1 cellular context compared by ENCODE assay signal in the genomic region with DNA sequence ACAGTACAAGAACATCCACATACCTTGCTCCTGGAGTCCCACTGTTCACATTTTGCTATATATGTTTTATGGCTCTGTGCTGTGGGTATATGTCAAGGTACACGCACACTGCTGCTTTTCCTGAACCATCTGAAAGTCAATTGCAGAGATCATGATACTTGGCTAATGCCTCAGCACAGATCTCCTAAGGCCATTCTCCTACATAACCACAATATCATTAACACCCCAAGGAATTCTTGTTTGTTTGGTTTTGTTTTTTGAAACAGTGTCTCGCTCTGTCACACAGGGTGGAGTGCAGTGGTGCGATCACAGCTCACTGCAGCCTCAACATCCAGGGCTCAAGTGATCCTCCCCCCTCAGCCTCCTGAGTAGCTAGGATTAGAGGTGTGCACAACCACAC.
TF ChIP-seq lines count a peak whose summit lies in the region.

No MANE protein-coding gene starts in this region.

TF ChIP-seq in GM23338, 12 proteins besides CTCF, POLR2A, EP300 and RAD21:
- TF ChIP-seq, protein P1, sequence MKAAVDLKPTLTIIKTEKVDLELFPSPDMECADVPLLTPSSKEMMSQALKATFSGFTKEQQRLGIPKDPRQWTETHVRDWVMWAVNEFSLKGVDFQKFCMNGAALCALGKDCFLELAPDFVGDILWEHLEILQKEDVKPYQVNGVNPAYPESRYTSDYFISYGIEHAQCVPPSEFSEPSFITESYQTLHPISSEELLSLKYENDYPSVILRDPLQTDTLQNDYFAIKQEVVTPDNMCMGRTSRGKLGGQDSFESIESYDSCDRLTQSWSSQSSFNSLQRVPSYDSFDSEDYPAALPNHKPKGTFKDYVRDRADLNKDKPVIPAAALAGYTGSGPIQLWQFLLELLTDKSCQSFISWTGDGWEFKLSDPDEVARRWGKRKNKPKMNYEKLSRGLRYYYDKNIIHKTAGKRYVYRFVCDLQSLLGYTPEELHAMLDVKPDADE (IDR thresholded peaks at IDR 0.05), result no peak
- no peak for TF ChIP-seq ZNF331 (CRISPR knock-in tag; IDR thresholded peaks at IDR 0.05; ENCODE audit: low read depth)
- TF ChIP-seq CREB1 (CRISPR knock-in tag; IDR thresholded peaks at IDR 0.05; ENCODE audit: low read depth), result no peak
- no peak for TF ChIP-seq NANOG (IDR thresholded peaks at IDR 0.05; ENCODE audit: borderline replicate concordance)
